20 cellular contexts compared by ENCODE assay signal in genomic region chr12:116595186-116595585, GRCh38. TPM values are rescaled to one million over a fixed set of nuclear protein-coding genes. Genes with fewer than 3 reads are reported as not detected.
DNase-seq lines count a peak whose midpoint lies in the region; ATAC-seq and TF ChIP-seq lines count a peak whose summit lies in the region.
"Had no signal": no experiment of that assay in that cellular context is flagged by ENCODE, and none has a peak within 500 bp of the region (broad histone marks: within the 10 kb centered on the region; RNA-seq: fewer than 3 reads in every experiment).

No MANE protein-coding gene starts in this region.

- intact Hi-C loops in CD8-positive, alpha-beta T cell (cut with DNase I, micrococcal nuclease), result loop anchor here (5.0 kb wide), 1 partner anchor 528 kb away; no protein-coding TSS in a partner anchor
- intact Hi-C loops in activated CD4-positive, alpha-beta T cell treated with anti-CD3 and anti-CD28 coated beads for 36 hours (cut with DNase I, micrococcal nuclease), result loop anchor here (2.0 to 5.0 kb wide), 4 partner anchors 36 to 598 kb away; partner anchors contain the start of genes MAP1LC3B2 (in 1 of the 2) and MED13L (in 1 of the 2)

- H3K9ac ChIP-seq in DND-41 (ENCODE audit: low read depth, low read length), result no peak overlapping the region

- H3K4me1 ChIP-seq in DND-41 (ENCODE audit: insufficient read depth, low read length) (peaks cover 24% of the 10 kb centered on the region), neutrophil (ENCODE audit: control insufficient read depth in 1 of 2, insufficient read depth in 1 of 2, low read depth in 1 of 2, low read length in 1 of 2) (peaks cover 60 to 74% of the 10 kb centered on the region in 2 experiments)
- peaks cover 23% of the 10 kb centered on the region for H3K4me1 ChIP-seq in CD8-positive, alpha-beta T cell (ENCODE audit: insufficient read depth, low read length)

- H3K9me3 ChIP-seq in DND-41 (ENCODE audit: insufficient read depth, low read length, severe bottlenecking) (no peaks in the 10 kb centered on the region), neutrophil (no peaks in the 10 kb centered on the region)
- H3K9me3 ChIP-seq in CD8-positive, alpha-beta T cell (ENCODE audit: low read length), result no peaks in the 10 kb centered on the region
- H3K9me3 ChIP-seq: lower lobe of right lung, thoracic aorta had no signal

- H3K4me3 Mint-ChIP-seq in activated T-cell treated with anti-CD3 and anti-CD28 coated beads, Interleukin-2, amount 50 U/mL, for 72 hours, result no peak overlapping the region
- H3K4me3 Mint-ChIP-seq in CD8-positive, alpha-beta T cell, result no peak overlapping the region
- no peak overlapping the region for H3K4me3 Mint-ChIP-seq in activated CD4-positive, alpha-beta T cell treated with anti-CD3 and anti-CD28 coated beads for 36 hours
- H3K4me3 Mint-ChIP-seq: central memory CD8-positive, alpha-beta T cell had no signal

- H4K20me1 ChIP-seq in DND-41 (ENCODE audit: insufficient read depth, low read length), result no peaks in the 10 kb centered on the region

- no peak overlapping the region for H3K4me3 ChIP-seq in AG09309 (ENCODE audit: control insufficient read depth, low read depth, low read length)
- H3K4me3 ChIP-seq in DND-41 (ENCODE audit: low read depth in 1 of 2, low read length in 2 of 2), result no peak overlapping the region
- H3K4me3 ChIP-seq in neutrophil (ENCODE audit: low read depth in 1 of 2, low read length in 1 of 2), result peak overlapping the region in 1 of 2 experiments; percentile 39
- no peak overlapping the region for H3K4me3 ChIP-seq in CD8-positive, alpha-beta T cell (ENCODE audit: low read depth, low read length)
- H3K4me3 ChIP-seq: lower lobe of right lung, thoracic aorta had no signal

- no peaks in the 10 kb centered on the region for H3K36me3 Mint-ChIP-seq in activated T-cell treated with anti-CD3 and anti-CD28 coated beads, Interleukin-2, amount 50 U/mL, for 72 hours (ENCODE audit: insufficient read depth in 2 of 2)
- no peaks in the 10 kb centered on the region for H3K36me3 Mint-ChIP-seq in CD8-positive, alpha-beta T cell
- H3K36me3 Mint-ChIP-seq in activated CD4-positive, alpha-beta T cell treated with anti-CD3 and anti-CD28 coated beads for 36 hours (ENCODE audit: low read depth), result no peaks in the 10 kb centered on the region

- H3K27ac ChIP-seq in DND-41 (ENCODE audit: low read length), result peak overlapping the region; percentile 85
- H3K27ac ChIP-seq in neutrophil, result peak overlapping the region; percentile 99
- no peak overlapping the region for H3K27ac ChIP-seq in CD8-positive, alpha-beta T cell (ENCODE audit: low read depth, low read length)
- H3K27ac ChIP-seq: lower lobe of right lung, thoracic aorta had no signal

- H3K27me3 ChIP-seq in DND-41 (ENCODE audit: insufficient read depth, low read length, poor library complexity) (no peaks in the 10 kb centered on the region), neutrophil (no peaks in the 10 kb centered on the region)
- H3K27me3 ChIP-seq in CD8-positive, alpha-beta T cell (ENCODE audit: insufficient read depth, low read length), result no peaks in the 10 kb centered on the region

- CTCF ChIA-PET in CD8-positive, alpha-beta T cell (lab: Charles Lee), result interaction anchor here (2.0 kb wide), 1 partner anchor 36 kb away, joined by 8 read pairs; the partner anchor contains the start of gene MAP1LC3B2
- CTCF ChIA-PET in activated CD4-positive, alpha-beta T cell treated with anti-CD3 and anti-CD28 coated beads for 36 hours (lab: Charles Lee), result interaction anchor here (0.6 kb wide), 1 partner anchor 571 kb away, joined by 3 read pairs; no protein-coding TSS in a partner anchor
- CTCF ChIA-PET in GM10248 (lab: Yijun Ruan, JAX), result interaction anchor here (1.0 kb wide), 1 partner anchor 105 kb away, joined by 3 read pairs; no protein-coding TSS in a partner anchor

- H2AFZ ChIP-seq in DND-41 (ENCODE audit: low read depth, low read length), result no peak overlapping the region

- no peaks in the 10 kb centered on the region for H3K27me3 Mint-ChIP-seq in activated T-cell treated with anti-CD3 and anti-CD28 coated beads, Interleukin-2, amount 50 U/mL, for 72 hours (ENCODE audit: low read depth)
- no peaks in the 10 kb centered on the region for H3K27me3 Mint-ChIP-seq in CD8-positive, alpha-beta T cell (ENCODE audit: low read depth)
- no peaks in the 10 kb centered on the region for H3K27me3 Mint-ChIP-seq in activated CD4-positive, alpha-beta T cell treated with anti-CD3 and anti-CD28 coated beads for 36 hours
- H3K27me3 Mint-ChIP-seq: central memory CD8-positive, alpha-beta T cell had no signal

- H3K79me2 ChIP-seq in DND-41 (ENCODE audit: insufficient read depth, low read length), result no peaks in the 10 kb centered on the region

- DNase-seq in AG09309 (ENCODE audit: low read depth) (peak; percentile 76), DND-41 (no peak), epidermal melanocyte (ENCODE audit: insufficient read length, low spot score) (peak; percentile 44), GM10248 (ENCODE audit: extremely low spot score) (no peak)
- no peak for DNase-seq in activated T-cell treated with anti-CD3 and anti-CD28 coated beads, Interleukin-2, amount 50 U/mL, for 72 hours
- no peak for DNase-seq in CD8-positive, alpha-beta T cell
- no peak for DNase-seq in activated CD4-positive, alpha-beta T cell treated with anti-CD3 and anti-CD28 coated beads for 36 hours
- DNase-seq: ACHN; activated CD4-positive, alpha-beta T cell treated with anti-CD3 and anti-CD28 coated beads for 4 hours; Calu3; effector memory CD4-positive, alpha-beta T cell; lower lobe of right lung; NCI-H1436 treated with DMSO at 0.1 percent for 48 hours; NCI-H2171; NCI-H69; SHP77; stimulated activated CD4-positive, alpha-beta T cell treated with anti-CD3 and anti-CD28 coated beads, Interleukin-12 subunit alpha, Interleukin-12 subunit beta, amount 100 ng/mL, for 4 hours had no signal

- H3K36me3 ChIP-seq in DND-41 (ENCODE audit: insufficient read depth, low read length) (no peaks in the 10 kb centered on the region), neutrophil (no peaks in the 10 kb centered on the region)
- no peaks in the 10 kb centered on the region for H3K36me3 ChIP-seq in CD8-positive, alpha-beta T cell (ENCODE audit: insufficient read depth, low read length)
- H3K36me3 ChIP-seq: lower lobe of right lung, thoracic aorta had no signal

- no peak for ATAC-seq in DND-41 (ENCODE audit: insufficient read depth, low read depth)
- no peak for ATAC-seq in activated T-cell treated with anti-CD3 and anti-CD28 coated beads, Interleukin-2, amount 50 U/mL, for 72 hours (replicated peaks in 1 of 2)
- ATAC-seq in CD8-positive, alpha-beta T cell, result no peak
- no peak for ATAC-seq in activated CD4-positive, alpha-beta T cell treated with anti-CD3 and anti-CD28 coated beads for 36 hours

- peaks cover 23% of the 10 kb centered on the region for H3K4me1 Mint-ChIP-seq in activated T-cell treated with anti-CD3 and anti-CD28 coated beads, Interleukin-2, amount 50 U/mL, for 72 hours (ENCODE audit: low read depth)
- peaks cover 40% of the 10 kb centered on the region for H3K4me1 Mint-ChIP-seq in CD8-positive, alpha-beta T cell (ENCODE audit: low read depth)
- H3K4me1 Mint-ChIP-seq in activated CD4-positive, alpha-beta T cell treated with anti-CD3 and anti-CD28 coated beads for 36 hours, result peaks cover 35% of the 10 kb centered on the region

- H3K4me2 ChIP-seq in DND-41 (ENCODE audit: insufficient read depth, low read length), result no peak overlapping the region

- H3K27ac Mint-ChIP-seq in activated T-cell treated with anti-CD3 and anti-CD28 coated beads, Interleukin-2, amount 50 U/mL, for 72 hours, result no peak overlapping the region
- no peak overlapping the region for H3K27ac Mint-ChIP-seq in CD8-positive, alpha-beta T cell
- no peak overlapping the region for H3K27ac Mint-ChIP-seq in activated CD4-positive, alpha-beta T cell treated with anti-CD3 and anti-CD28 coated beads for 36 hours

- POLR2A ChIA-PET in CD8-positive, alpha-beta T cell (lab: Charles Lee), result interaction anchor here (0.7 kb wide), 1 partner anchor 264 kb away, joined by 3 read pairs; no protein-coding TSS in a partner anchor
- POLR2A ChIA-PET in activated CD4-positive, alpha-beta T cell treated with anti-CD3 and anti-CD28 coated beads for 36 hours (lab: Charles Lee), result no interaction called here
- POLR2A ChIA-PET in GM10248 (lab: Yijun Ruan, JAX), result no interaction called here

- H3K9me3 Mint-ChIP-seq in activated T-cell treated with anti-CD3 and anti-CD28 coated beads, Interleukin-2, amount 50 U/mL, for 72 hours, result peaks cover 0 to 4% of the 10 kb centered on the region in 2 donors
- H3K9me3 Mint-ChIP-seq in CD8-positive, alpha-beta T cell, result no peaks in the 10 kb centered on the region
- H3K9me3 Mint-ChIP-seq in activated CD4-positive, alpha-beta T cell treated with anti-CD3 and anti-CD28 coated beads for 36 hours (ENCODE audit: low read depth), result no peaks in the 10 kb centered on the region
- H3K9me3 Mint-ChIP-seq: central memory CD8-positive, alpha-beta T cell had no signal

- TF ChIP-seq CTCF in AG09309 (IDR thresholded peaks at IDR 0.05; ENCODE audit: control insufficient read depth, insufficient read depth, low read depth, low read length, missing control alignments), result no peak
- no peak for TF ChIP-seq CTCF in DND-41 (IDR thresholded peaks at IDR 0.05; ENCODE audit: borderline replicate concordance, extremely low read depth, low read length, poor library complexity, severe bottlenecking)
- no peak for TF ChIP-seq CTCF in neutrophil (IDR thresholded peaks at IDR 0.05)
- TF ChIP-seq CTCF in CD8-positive, alpha-beta T cell (IDR thresholded peaks at IDR 0.05), result no peak
- no peak for TF ChIP-seq CTCF in GM10248 (IDR thresholded peaks at IDR 0.05; ENCODE audit: control extremely low read depth, extremely low read depth, low read depth, missing control alignments)

RNA-seq across cellular contexts. Expression of gene MAP1LC3B2, which starts 36.0 kb away (rescaled TPM):
- total RNA-seq in activated T-cell treated with anti-CD3 and anti-CD28 coated beads, Interleukin-2, amount 50 U/mL, for 72 hours, result 1 to 10 TPM; 2.0 to 2.1 TPM
- 1 to 10 TPM in 1 of 2 experiments, under 1 TPM in 1; 0.97 to 1.3 TPM for total RNA-seq in CD8-positive, alpha-beta T cell
- total RNA-seq in activated CD4-positive, alpha-beta T cell treated with anti-CD3 and anti-CD28 coated beads for 36 hours, result 1 to 10 TPM in 1 of 2 experiments, not detected in 1; 1.8 TPM

Comparison
In these comparisons a context has a peak if more than half of its experiments do, and no peak if none do; other contexts are left out.
1. DNase-seq: peak in AG09309 (single experiment) and epidermal melanocyte (single experiment); none in DND-41 (single experiment), activated T-cell treated with anti-CD3 and anti-CD28 coated beads, Interleukin-2, amount 50 U/mL, for 72 hours (0 of 2), CD8-positive, alpha-beta T cell (0 of 7), activated CD4-positive, alpha-beta T cell treated with anti-CD3 and anti-CD28 coated beads for 36 hours (single experiment) and GM10248 (single experiment).